Comparison of ENCODE assay signal across 9 cellular contexts in genomic region chr3:184380210-184380626, GRCh38. TPM values are rescaled to one million over a fixed set of nuclear protein-coding genes. Genes with fewer than 3 reads are reported as not detected.
A peak's percentile ranks its signal among the peaks of the same experiment; 100 is the strongest.
DNase-seq lines count a peak whose midpoint lies in the region; ATAC-seq and TF ChIP-seq lines count a peak whose summit lies in the region.
"Had no signal": no experiment of that assay in that cellular context is flagged by ENCODE, and none has a peak within 500 bp of the region (broad histone marks: within the 10 kb centered on the region; RNA-seq: fewer than 3 reads in every experiment).

No MANE protein-coding gene starts in this region.

- peak overlapping the region; percentile 33 to 67 (median 56) for H3K4me3 ChIP-seq in Peyer's patch
- H3K4me3 ChIP-seq in lower leg skin (ENCODE audit: low read depth, poor library complexity, severe bottlenecking) = peak overlapping the region; percentile 36
- H3K4me3 ChIP-seq in tibial artery = peak overlapping the region; percentile 58 to 69

- peaks cover 0 to 15% of the 10 kb centered on the region in 2 donors for H3K27me3 ChIP-seq in Peyer's patch
- peaks cover 0 to 3% of the 10 kb centered on the region in 2 donors for H3K27me3 ChIP-seq in tibial artery

- no peak for ATAC-seq in GM19455 (IDR thresholded peaks at IDR 0.05; ENCODE audit: unreplicated experiment)
- ATAC-seq in GM21723 (IDR thresholded peaks at IDR 0.05; ENCODE audit: unreplicated experiment) = no peak

- DNase-seq in NCI-H1417 (lab: John Stamatoyannopoulos, UW) (peak in 2 of 3 experiments; percentile 51 to 57), NCI-H1417 treated with DMSO at 0.1 percent for 48 hours (lab: John Stamatoyannopoulos, UW) (no peak), Peyer's patch (peak in 2 of 3 donors; percentile 67 to 71), lower leg skin (ENCODE audit: low spot score in 2 of 2) (peak; percentile 48 to 94), tibial artery (peak; percentile 74 to 84)
- peak; percentile 5 for DNase-seq in effector CD8-positive, alpha-beta T cell (lab: John Stamatoyannopoulos, UW)

- TF ChIP-seq POLR2A in Peyer's patch (IDR thresholded peaks at IDR 0.05) (no peak), lower leg skin (IDR thresholded peaks at IDR 0.05) (no peak)

- intact Hi-C loops in lower leg skin (cut with DNase I; ENCODE audit: low total_unique reads) = no loop called here
- intact Hi-C loops in tibial artery (cut with DNase I; ENCODE audit: low total_unique reads) = no loop called here

- no peak for TF ChIP-seq CTCF in Peyer's patch (IDR thresholded peaks at IDR 0.05)
- TF ChIP-seq CTCF in lower leg skin (IDR thresholded peaks at IDR 0.05) = no peak
- TF ChIP-seq CTCF in tibial artery (IDR thresholded peaks at IDR 0.05) = no peak

- H3K27ac ChIP-seq in Peyer's patch (peak overlapping the region in 3 of 4 donors; percentile 38 to 82 (median 52)), tibial artery (peak overlapping the region in 1 of 2 donors; percentile 72)
- H3K27ac ChIP-seq: neutrophil had no signal

- peaks cover 0 to 12% (median 10%) of the 10 kb centered on the region in 4 donors for H3K4me1 ChIP-seq in Peyer's patch
- peaks cover 0 to 21% (median 16%) of the 10 kb centered on the region in 4 donors for H3K4me1 ChIP-seq in tibial artery

- H3K9me3 ChIP-seq in Peyer's patch = no peaks in the 10 kb centered on the region
- H3K9me3 ChIP-seq in tibial artery = no peaks in the 10 kb centered on the region
- H3K9me3 ChIP-seq: neutrophil had no signal

- WGBS in lower leg skin, 2 donors = 0% methylated on average over 4 to 31 of the region's 58 CpGs

- H3K36me3 ChIP-seq in Peyer's patch (no peaks in the 10 kb centered on the region), tibial artery (peaks cover 0 to 3% (median 0%) of the 10 kb centered on the region in 3 donors)
- H3K36me3 ChIP-seq: neutrophil had no signal

RNA-seq across cellular contexts. Expression of gene CHRD, which starts 0.4 kb away (rescaled TPM):
- total RNA-seq in Peyer's patch (10 to 100 TPM in 1 of 4 donors, 1 to 10 TPM in 2, under 1 TPM in 1; 0.53 to 17.3 (median 4.4) TPM), lower leg skin (1 to 10 TPM; 3.3 to 5.2 (median 4.3) TPM)

RNA-seq across cellular contexts. Expression of gene THPO, which starts 2.2 kb away (rescaled TPM):
- 1 to 10 TPM in 1 of 4 donors, under 1 TPM in 1, not detected in 2; 0.54 to 2.5 TPM for total RNA-seq in Peyer's patch
- total RNA-seq in lower leg skin = 1 to 10 TPM in 1 of 4 donors, under 1 TPM in 2, not detected in 1; 0.36 to 1.3 (median 0.37) TPM

RNA-seq across cellular contexts. Expression of gene POLR2H, which starts 18.7 kb away (rescaled TPM):
- total RNA-seq in Peyer's patch (100 to 1,000 TPM in 3 of 4 donors, 10 to 100 TPM in 1; 90.8 to 307 (median 239) TPM), lower leg skin (10 to 100 TPM; 54.7 to 95.9 (median 66.8) TPM)

RNA-seq across cellular contexts. Expression of gene CLCN2, which starts 18.8 kb away (rescaled TPM):
- total RNA-seq in Peyer's patch = 10 to 100 TPM; 11.6 to 87.8 (median 63.8) TPM
- total RNA-seq in lower leg skin = 1 to 10 TPM; 1.7 to 6.0 (median 4.0) TPM

RNA-seq across cellular contexts. Expression of gene FAM131A, which starts 42.8 kb away (rescaled TPM):
- total RNA-seq in Peyer's patch (10 to 100 TPM in 3 of 4 donors, 1 to 10 TPM in 1; 5.8 to 47.9 (median 19.6) TPM), lower leg skin (10 to 100 TPM; 60.3 to 81.7 (median 66.9) TPM)
